In the genomic region with DNA sequence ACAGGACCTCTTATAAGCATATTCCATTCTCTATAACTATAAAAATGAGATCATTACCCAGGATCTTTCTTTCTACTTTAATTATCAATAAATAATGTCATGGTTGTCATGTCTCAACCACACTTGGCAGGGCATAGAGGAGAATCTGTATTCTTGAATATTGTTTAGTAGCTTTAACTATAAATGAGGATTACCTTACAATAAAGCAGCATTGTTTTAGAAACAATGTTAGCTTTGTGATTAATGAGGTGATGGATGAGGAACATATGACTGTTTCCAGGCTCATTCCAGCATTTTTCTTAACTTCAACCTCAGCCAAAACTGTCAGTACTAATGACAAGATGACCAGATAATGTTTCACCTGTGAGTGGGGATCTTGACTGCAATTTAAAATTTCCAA, we compare ENCODE assay signal across 29 cellular contexts.
"Had no signal": no experiment of that assay in that cellular context is flagged by ENCODE, and none has a peak within 500 bp of the region (broad histone marks: within the 10 kb centered on the region; RNA-seq: fewer than 3 reads in every experiment).

No MANE protein-coding gene starts in this region.

- FAIRE-seq: endometrium, endothelial cell of umbilical vein had no signal

- DNase-seq: activated CD4-positive, alpha-beta memory T cell treated with anti-CD3 and anti-CD28 coated beads for 36 hours; activated CD4-positive, alpha-beta T cell treated with anti-CD3 and anti-CD28 coated beads for 36 hours; activated CD4-positive, alpha-beta T cell treated with anti-CD3 and anti-CD28 coated beads, Interleukin-2, amount 10 ng/mL, durations not matched to agents 24 days and 14 days; activated CD4-positive, CD25-positive, alpha-beta regulatory T cell; activated CD4-positive, CD25-positive, alpha-beta regulatory T cell treated with anti-CD3 and anti-CD28 coated beads, Interleukin-2, amount 50 U/mL, for 72 hours; activated CD8-positive, alpha-beta memory T cell treated with anti-CD3 and anti-CD28 coated beads, Interleukin-2, amount 10 ng/mL, durations not matched to agents 7 days and 5 days; activated CD8-positive, alpha-beta memory T cell treated with anti-CD3 and anti-CD28 coated beads, Interleukin-2, amount 50 U/mL, for 4 hours; activated CD8-positive, alpha-beta T cell treated with anti-CD3 and anti-CD28 coated beads, Interleukin-2, amount 10 ng/mL, durations not matched to agents 7 days and 5 days; activated effector memory CD4-positive, alpha-beta T cell treated with anti-CD3 and anti-CD28 coated beads, Interleukin-2, amount 50 U/mL, for 16 hours; activated naive CD4-positive, alpha-beta T cell treated with anti-CD3 and anti-CD28 coated beads for 36 hours; activated naive CD8-positive, alpha-beta T cell treated with anti-CD3 and anti-CD28 coated beads, Interleukin-2, amount 10 ng/mL, durations not matched to agents 7 days and 5 days; activated T-cell treated with anti-CD3 and anti-CD28 coated beads, Interleukin-2, amount 50 U/mL, for 1 hour; activated T-cell treated with anti-CD3 and anti-CD28 coated beads, Interleukin-2, amount 50 U/mL, for 48 hours; central memory CD4-positive, alpha-beta T cell; cerebellar nuclear complex; colonic mucosa; effector CD8-positive, alpha-beta T cell; foreskin fibroblast; gastrocnemius medialis; glutamatergic neuron; heart left ventricle; T-helper 17 cell; T1000 had no signal

- H3K36me3 ChIP-seq: ascending aorta, breast epithelium, cardiac muscle cell, colonic mucosa, gastrocnemius medialis, heart left ventricle had no signal

- H3K9me3 ChIP-seq: ascending aorta, breast epithelium, colonic mucosa, gastrocnemius medialis had no signal

- H3K27ac ChIP-seq: ascending aorta, breast epithelium, cardiac muscle cell, colonic mucosa, epithelial cell of prostate, gastrocnemius medialis, heart left ventricle had no signal

- ATAC-seq: activated CD4-positive, alpha-beta T cell treated with anti-CD3 and anti-CD28 coated beads for 36 hours; activated CD8-positive, alpha-beta memory T cell treated with anti-CD3 and anti-CD28 coated beads, Interleukin-2, amount 10 ng/mL, durations not matched to agents 7 days and 5 days; activated CD8-positive, alpha-beta T cell treated with anti-CD3 and anti-CD28 coated beads, Interleukin-2, amount 10 ng/mL, durations not matched to agents 7 days and 5 days; gastrocnemius medialis; heart left ventricle; T-helper 17 cell had no signal

- H3K4me1 ChIP-seq: ascending aorta, breast epithelium, colonic mucosa, gastrocnemius medialis, heart left ventricle had no signal

- H3K4me3 ChIP-seq: ascending aorta, breast epithelium, cardiac muscle cell, colonic mucosa, gastrocnemius medialis, heart left ventricle had no signal

- H3K27me3 ChIP-seq: ascending aorta, breast epithelium, cardiac muscle cell, colonic mucosa, gastrocnemius medialis, heart left ventricle had no signal
